20 cellular contexts compared by ENCODE assay signal in genomic region chr3:168267179-168267578, GRCh38.
"Had no signal": no experiment of that assay in that cellular context is flagged by ENCODE, and none has a peak within 500 bp of the region (broad histone marks: within the 10 kb centered on the region; RNA-seq: fewer than 3 reads in every experiment).

No MANE protein-coding gene starts in this region.

- H3K4me1 ChIP-seq: esophagus squamous epithelium, gastroesophageal sphincter, left lung, lower lobe of right lung, right atrium auricular region, stomach, transverse colon had no signal

- H3K36me3 ChIP-seq: esophagus squamous epithelium, gastroesophageal sphincter, left lung, lower lobe of right lung, neural progenitor cell, ovary, right atrium auricular region, stomach, thoracic aorta, transverse colon had no signal

- H3K9ac ChIP-seq: neural progenitor cell had no signal

- H2AFZ ChIP-seq: neural progenitor cell had no signal

- H3K27me3 ChIP-seq: esophagus squamous epithelium, gastroesophageal sphincter, left lung, neural progenitor cell, ovary, right atrium auricular region, stomach, transverse colon had no signal

- H3K9me3 ChIP-seq: esophagus squamous epithelium, gastroesophageal sphincter, left lung, lower lobe of right lung, ovary, right atrium auricular region, stomach, thoracic aorta, transverse colon had no signal

- H3K4me3 ChIP-seq: esophagus squamous epithelium, gastroesophageal sphincter, left lung, lower lobe of right lung, neural progenitor cell, ovary, right atrium auricular region, stomach, thoracic aorta, transverse colon had no signal

- H3K27ac ChIP-seq: esophagus squamous epithelium, gastroesophageal sphincter, left lung, lower lobe of right lung, neural progenitor cell, ovary, right atrium auricular region, stomach, thoracic aorta, transverse colon had no signal

- DNase-seq: dermis blood vessel endothelial cell; esophagus squamous epithelium; foreskin fibroblast; glutamatergic neuron; immature natural killer cell; left lung; lower lobe of right lung; nucleus accumbens; ovary; small intestine; stimulated activated CD4-positive, alpha-beta T cell treated with anti-CD3 and anti-CD28 coated beads, Interleukin-12 subunit alpha, Interleukin-12 subunit beta, amount 100 ng/mL, for 4 hours; stimulated activated naive CD4-positive, alpha-beta T cell; stomach; substantia nigra; transverse colon had no signal

- H3K4me2 ChIP-seq: neural progenitor cell had no signal

- ATAC-seq: gastroesophageal sphincter; left lung; lower lobe of right lung; natural killer cell treated with Interleukin-12 subunit alpha and Interleukin-12 subunit beta and Interleukin-15 and Interleukin-18, amount 100 ng/mL, for 72 hours had no signal
